Comparison of ENCODE assay signal across 21 cellular contexts in genomic region chr7:2151235-2151634, GRCh38.
DNase-seq lines count a peak whose midpoint lies in the region; ATAC-seq lines count a peak whose summit lies in the region.
"Had no signal": no experiment of that assay in that cellular context is flagged by ENCODE, and none has a peak within 500 bp of the region (broad histone marks: within the 10 kb centered on the region; RNA-seq: fewer than 3 reads in every experiment).

No MANE protein-coding gene starts in this region.

- peak overlapping the region; percentile 56 for H3K27ac ChIP-seq in angular gyrus (ENCODE audit: low read depth, low read length)
- H3K27ac ChIP-seq: 22Rv1, brain microvascular endothelial cell, thyroid gland had no signal

- ATAC-seq in HG02884 (IDR thresholded peaks at IDR 0.05; ENCODE audit: unreplicated experiment), result no peak
- ATAC-seq: stimulated activated effector memory CD8-positive, alpha-beta T cell treated with anti-CD3 and anti-CD28 coated beads, Interleukin-12 subunit alpha, Interleukin-12 subunit beta, amount 100 ng/mL, for 72 hours had no signal

- DNase-seq in DMS 273 (lab: John Stamatoyannopoulos, UW; ENCODE audit: unreplicated experiment) (peak; percentile 52), DMS 273 treated with DMSO at 0.1 percent for 48 hours (lab: John Stamatoyannopoulos, UW) (no peak), hippocampal formation (lab: John Stamatoyannopoulos, UW) (peak; percentile 15 to 29), putamen (ENCODE audit: low spot score) (peak; percentile 47), KG1 (lab: John Stamatoyannopoulos, UW) (no peak)
- DNase-seq in activated CD4-positive, alpha-beta T cell treated with anti-CD3 and anti-CD28 coated beads for 1 hour, result no peak
- DNase-seq: activated B cell treated with CpG ODN at 0.5 μM for 24 hours; activated CD8-positive, alpha-beta memory T cell treated with anti-CD3 and anti-CD28 coated beads for 24 hours; activated naive CD8-positive, alpha-beta T cell treated with anti-CD3 and anti-CD28 coated beads, Interleukin-2, amount 10 ng/mL, durations not matched to agents 7 days and 5 days; BE2C; brain microvascular endothelial cell; immature natural killer cell; NCI-H1930; NCI-H524 treated with DMSO at 0.1 percent for 48 hours; stimulated activated CD4-positive, alpha-beta T cell treated with anti-CD3 and anti-CD28 coated beads, Interleukin-15, amount 100 ng/mL, for 24 hours; T-helper 2 cell; thyroid gland had no signal

Comparison
In these comparisons a context has a peak if more than half of its experiments do, and no peak if none do; other contexts are left out.
1. DNase-seq: peak in DMS 273 (single experiment), hippocampal formation (2 of 2) and putamen (single experiment); none in DMS 273 treated with DMSO at 0.1 percent for 48 hours (single experiment), KG1 (single experiment) and activated CD4-positive, alpha-beta T cell treated with anti-CD3 and anti-CD28 coated beads for 1 hour (single experiment).